In genomic region chr5:119302916-119303897, GRCh38 we compare ENCODE assay signal across 1 cellular context.
A peak's percentile ranks its signal among the peaks of the same experiment; 100 is the strongest.
TF ChIP-seq lines count a peak whose summit lies in the region.

No MANE protein-coding gene starts in this region.

TF ChIP-seq in HepG2, 621 proteins besides CTCF, POLR2A, EP300 and RAD21 (continued from another document and continues in another):
- TF ChIP-seq ZNF687 (CRISPR knock-in tag; IDR thresholded peaks at IDR 0.05) (no peak), HMGXB3 (CRISPR knock-in tag; IDR thresholded peaks at IDR 0.05; ENCODE audit: borderline replicate concordance) (no peak), ARID5B (CRISPR knock-in tag; IDR thresholded peaks at IDR 0.05) (peak; percentile 61), HHEX (CRISPR knock-in tag; IDR thresholded peaks at IDR 0.05) (no peak), ARHGAP35 (CRISPR knock-in tag; IDR thresholded peaks at IDR 0.05; ENCODE audit: borderline replicate concordance) (no peak), ZNF281 (CRISPR knock-in tag; IDR thresholded peaks at IDR 0.05; ENCODE audit: borderline replicate concordance) (no peak), ZNF646 (CRISPR knock-in tag; IDR thresholded peaks at IDR 0.05) (no peak; the same call in 1 of the 2 replicates), ZNF678 (CRISPR knock-in tag; IDR thresholded peaks at IDR 0.05) (no peak), JDP2 (CRISPR knock-in tag; IDR thresholded peaks at IDR 0.05; ENCODE audit: borderline replicate concordance) (no peak), SRSF4 (IDR thresholded peaks at IDR 0.05; ENCODE audit: low read depth, low read length, poor library complexity, severe bottlenecking) (no peak), ZFP36L2 (CRISPR knock-in tag; IDR thresholded peaks at IDR 0.05) (no peak), USF2 (IDR thresholded peaks at IDR 0.05; ENCODE audit: low read depth, low read length) (no peak), USF2 (CRISPR knock-in tag; IDR thresholded peaks at IDR 0.05; ENCODE audit: borderline replicate concordance) (no peak), ZBTB21 (CRISPR knock-in tag; IDR thresholded peaks at IDR 0.05) (peak; percentile 80), SOX6 (IDR thresholded peaks at IDR 0.05) (no peak), SOX6 (CRISPR knock-in tag; IDR thresholded peaks at IDR 0.05) (peak; percentile 60), RXRB (CRISPR knock-in tag; IDR thresholded peaks at IDR 0.05; ENCODE audit: borderline replicate concordance) (peak; percentile 28; the same call in 1 of the 2 replicates), JUN (CRISPR knock-in tag; IDR thresholded peaks at IDR 0.05) (peak; percentile 71; the same call in 1 of the 2 replicates), SRSF1 (optimal IDR thresholded peaks at IDR 0.05; ENCODE audit: low read depth, low read length) (no peak), ZNF550 (CRISPR knock-in tag; IDR thresholded peaks at IDR 0.05; ENCODE audit: borderline replicate concordance) (no peak), SNAPC2 (CRISPR knock-in tag; IDR thresholded peaks at IDR 0.05) (no peak), HIC2 (CRISPR knock-in tag; IDR thresholded peaks at IDR 0.05; ENCODE audit: low read depth) (no peak; the same call in 1 of the 2 replicates)
